14 cellular contexts compared by ENCODE assay signal in the genomic region with DNA sequence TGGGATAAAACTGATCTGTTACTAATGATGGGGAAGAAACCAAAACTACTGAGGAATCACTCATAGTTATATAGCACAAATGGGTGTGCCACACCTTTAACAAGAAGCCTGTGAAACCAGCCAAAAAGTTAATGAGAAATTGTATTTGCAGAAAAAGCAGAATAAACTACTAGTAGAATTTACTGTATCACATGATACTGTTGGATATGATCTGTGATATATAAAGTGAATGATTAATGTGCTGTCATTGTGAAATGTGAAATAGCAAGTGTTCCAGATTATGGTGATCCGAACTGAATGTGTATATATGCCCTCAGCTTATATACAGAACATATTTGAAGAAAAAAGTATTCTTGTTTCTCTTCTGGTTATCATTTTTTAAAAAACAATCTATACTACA.
"Had no signal": no experiment of that assay in that cellular context is flagged by ENCODE, and none has a peak within 500 bp of the region (broad histone marks: within the 10 kb centered on the region; RNA-seq: fewer than 3 reads in every experiment).

No MANE protein-coding gene starts in this region.

- H3K4me3 ChIP-seq: colonic mucosa, esophagus muscularis mucosa, neural progenitor cell, ovary, thoracic aorta had no signal

- H3K27ac ChIP-seq: colonic mucosa, esophagus muscularis mucosa, neural progenitor cell, ovary, thoracic aorta had no signal

- H3K9me3 ChIP-seq: colonic mucosa, esophagus muscularis mucosa, ovary, thoracic aorta had no signal

- ATAC-seq: activated CD8-positive, alpha-beta T cell treated with anti-CD3 and anti-CD28 coated beads for 36 hours; WTC11 had no signal

- H3K27me3 Mint-ChIP-seq: activated CD8-positive, alpha-beta T cell treated with anti-CD3 and anti-CD28 coated beads for 36 hours; activated naive CD8-positive, alpha-beta T cell had no signal

- H3K27me3 ChIP-seq: colonic mucosa, esophagus muscularis mucosa, neural progenitor cell, ovary had no signal

- DNase-seq: activated CD4-positive, alpha-beta T cell treated with anti-CD3 and anti-CD28 coated beads for 48 hours; activated CD8-positive, alpha-beta T cell treated with anti-CD3 and anti-CD28 coated beads for 36 hours; activated gamma-delta T cell treated with Interleukin-2 at 50 U/mL for 16 hours; activated T-cell treated with anti-CD3 and anti-CD28 coated beads, Interleukin-2, amount 50 U/mL, for 48 hours; amniotic stem cell; colonic mucosa; ovary; stimulated activated CD4-positive, alpha-beta T cell treated with anti-CD3 and anti-CD28 coated beads, Interleukin-1b, Interleukin-23, amount 100 ng/mL, for 48 hours had no signal

- H3K27ac Mint-ChIP-seq: activated CD8-positive, alpha-beta T cell treated with anti-CD3 and anti-CD28 coated beads for 36 hours; activated naive CD8-positive, alpha-beta T cell; neural progenitor cell; T-helper 1 cell treated with Interleukin-12 subunit alpha and Interleukin-12 subunit beta and Interleukin-4 antibody, amounts not matched to agents 30 μg/mL and 1 μg/mL, for 36 hours; WTC11 had no signal

- H3K36me3 ChIP-seq: colonic mucosa, neural progenitor cell, ovary had no signal

- H3K4me3 Mint-ChIP-seq: activated CD8-positive, alpha-beta T cell treated with anti-CD3 and anti-CD28 coated beads for 36 hours; activated naive CD8-positive, alpha-beta T cell; neural progenitor cell; T-helper 1 cell treated with Interleukin-12 subunit alpha and Interleukin-12 subunit beta and Interleukin-4 antibody, amounts not matched to agents 30 μg/mL and 1 μg/mL, for 36 hours; WTC11 had no signal
